In the genomic region with DNA sequence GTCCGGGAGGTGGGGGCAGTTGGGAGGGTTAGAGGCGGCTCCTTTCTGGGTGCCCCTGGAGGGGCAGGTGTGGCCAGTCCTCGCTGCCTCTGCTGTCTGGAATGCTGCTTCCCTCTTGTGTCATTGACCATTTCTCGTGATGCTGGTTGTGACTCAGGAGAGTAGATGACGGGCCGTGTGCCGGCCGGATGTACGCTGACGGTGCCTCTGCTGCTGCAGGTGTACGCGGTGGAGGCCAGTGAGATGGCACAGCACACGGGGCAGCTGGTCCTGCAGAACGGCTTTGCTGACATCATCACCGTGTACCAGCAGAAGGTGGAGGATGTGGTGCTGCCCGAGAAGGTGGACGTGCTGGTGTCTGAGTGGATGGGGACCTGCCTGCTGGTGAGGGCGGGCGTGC, we compare ENCODE assay signal across 21 cellular contexts. TPM values are rescaled to one million over a fixed set of nuclear protein-coding genes. Genes with fewer than 3 reads are reported as not detected.
A peak's percentile ranks its signal among the peaks of the same experiment; 100 is the strongest.
DNase-seq lines count a peak whose midpoint lies in the region; ATAC-seq and TF ChIP-seq lines count a peak whose summit lies in the region.
"Had no signal": no experiment of that assay in that cellular context is flagged by ENCODE, and none has a peak within 500 bp of the region (broad histone marks: within the 10 kb centered on the region; RNA-seq: fewer than 3 reads in every experiment).

No MANE protein-coding gene starts in this region.

- 95 to 98% (median 96%) methylated on average over 13 to 19 of the region's 19 CpGs for WGBS in spleen, 5 donors

- H3K36me3 Mint-ChIP-seq in CD4-positive, alpha-beta T cell (ENCODE audit: low read depth): peaks cover 99% of the 10 kb centered on the region
- peaks cover 97% of the 10 kb centered on the region for H3K36me3 Mint-ChIP-seq in CD8-positive, alpha-beta T cell
- H3K36me3 Mint-ChIP-seq in naive thymus-derived CD8-positive, alpha-beta T cell: peaks cover 25 to 99% (median 82%) of the 10 kb centered on the region in 3 donors
- peaks cover 58% of the 10 kb centered on the region for H3K36me3 Mint-ChIP-seq in type B pancreatic cell

- H3K27me3 ChIP-seq in CD4-positive, alpha-beta T cell (ENCODE audit: control insufficient read depth, insufficient read depth, low read length): no peaks in the 10 kb centered on the region
- H3K27me3 ChIP-seq in CD8-positive, alpha-beta T cell (ENCODE audit: insufficient read depth, low read length): no peaks in the 10 kb centered on the region
- no peaks in the 10 kb centered on the region for H3K27me3 ChIP-seq in spleen (replicated peaks in 1 of 7)

- H3K4me1 Mint-ChIP-seq in CD4-positive, alpha-beta T cell (ENCODE audit: low read depth): peaks cover 52% of the 10 kb centered on the region
- peaks cover 49% of the 10 kb centered on the region for H3K4me1 Mint-ChIP-seq in CD8-positive, alpha-beta T cell (ENCODE audit: low read depth)
- H3K4me1 Mint-ChIP-seq in naive thymus-derived CD8-positive, alpha-beta T cell: peaks cover 20 to 75% (median 57%) of the 10 kb centered on the region in 4 donors
- no peaks in the 10 kb centered on the region for H3K4me1 Mint-ChIP-seq in type B pancreatic cell (ENCODE audit: unreplicated experiment)

- H3K4me3 ChIP-seq in CD8-positive, alpha-beta T cell (ENCODE audit: low read depth, low read length): no peak overlapping the region
- H3K4me3 ChIP-seq in spleen: no peak overlapping the region
- H3K4me3 ChIP-seq: A549 had no signal

- TF ChIP-seq CTCF in CD4-positive, alpha-beta T cell (IDR thresholded peaks at IDR 0.05): no peak
- TF ChIP-seq CTCF in CD8-positive, alpha-beta T cell (IDR thresholded peaks at IDR 0.05): no peak
- TF ChIP-seq CTCF in spleen (IDR thresholded peaks at IDR 0.05 in 8 of 11, conservative IDR thresholded peaks at IDR 0.05 in 3 of 11) (no peak), type B pancreatic cell (conservative IDR thresholded peaks at IDR 0.05) (no peak)

- peaks cover 30% of the 10 kb centered on the region for H3K4me1 ChIP-seq in CD8-positive, alpha-beta T cell (ENCODE audit: insufficient read depth, low read length)
- peaks cover 0 to 13% (median 0%) of the 10 kb centered on the region in 6 donors for H3K4me1 ChIP-seq in spleen
- H3K4me1 ChIP-seq: A549 had no signal

- H3K27me3 Mint-ChIP-seq in CD4-positive, alpha-beta T cell: no peaks in the 10 kb centered on the region
- no peaks in the 10 kb centered on the region for H3K27me3 Mint-ChIP-seq in CD8-positive, alpha-beta T cell (ENCODE audit: low read depth)
- H3K27me3 Mint-ChIP-seq in naive thymus-derived CD8-positive, alpha-beta T cell: no peaks in the 10 kb centered on the region
- no peaks in the 10 kb centered on the region for H3K27me3 Mint-ChIP-seq in type B pancreatic cell
- H3K27me3 Mint-ChIP-seq: CD4-positive, alpha-beta memory T cell; IgD-negative memory B cell had no signal

- DNase-seq in CD4-positive, alpha-beta T cell: no peak
- no peak for DNase-seq in CD8-positive, alpha-beta T cell
- no peak for DNase-seq in naive thymus-derived CD8-positive, alpha-beta T cell
- DNase-seq in spleen: peak; percentile 58
- DNase-seq in SHP77 (lab: John Stamatoyannopoulos, UW): no peak
- DNase-seq in A172 (ENCODE audit: low spot score): no peak
- no peak for DNase-seq in type B pancreatic cell (ENCODE audit: extremely low spot score, unreplicated experiment)
- DNase-seq: AML-193; Calu3; CD4-positive, alpha-beta memory T cell; DMS79 treated with DMSO at 0.1 percent for 48 hours; GF-D8; GOT3; H7; HFFc6 had no signal

- intact Hi-C loops in CD4-positive, alpha-beta T cell (cut with DNase I, micrococcal nuclease): no loop called here
- intact Hi-C loops in CD8-positive, alpha-beta T cell (cut with DNase I, micrococcal nuclease): no loop called here
- intact Hi-C loops in spleen (cut with DNase I; ENCODE audit: low total_unique reads): no loop called here

- peaks cover 2% of the 10 kb centered on the region for H3K9me3 Mint-ChIP-seq in CD4-positive, alpha-beta T cell
- peaks cover 2% of the 10 kb centered on the region for H3K9me3 Mint-ChIP-seq in CD8-positive, alpha-beta T cell
- H3K9me3 Mint-ChIP-seq in naive thymus-derived CD8-positive, alpha-beta T cell: peaks cover 0 to 10% (median 6%) of the 10 kb centered on the region in 9 donors
- H3K9me3 Mint-ChIP-seq in type B pancreatic cell: no peaks in the 10 kb centered on the region

- peaks cover 87% of the 10 kb centered on the region for H3K36me3 ChIP-seq in CD8-positive, alpha-beta T cell (ENCODE audit: insufficient read depth, low read length)
- peaks cover 16 to 100% (median 97%) of the 10 kb centered on the region in 6 donors for H3K36me3 ChIP-seq in spleen

- H3K27ac Mint-ChIP-seq in CD4-positive, alpha-beta T cell: peak overlapping the region; percentile 59
- H3K27ac Mint-ChIP-seq in CD8-positive, alpha-beta T cell: peak overlapping the region; percentile 45
- peak overlapping the region in 7 of 10 donors; percentile 34 to 89 (median 76) for H3K27ac Mint-ChIP-seq in naive thymus-derived CD8-positive, alpha-beta T cell
- no peak overlapping the region for H3K27ac Mint-ChIP-seq in type B pancreatic cell
- H3K27ac Mint-ChIP-seq: IgD-negative memory B cell had no signal

- POLR2A ChIA-PET in CD4-positive, alpha-beta T cell (lab: Charles Lee): no interaction called here
- POLR2A ChIA-PET in CD8-positive, alpha-beta T cell (lab: Charles Lee): no interaction called here
- POLR2A ChIA-PET in naive thymus-derived CD8-positive, alpha-beta T cell (lab: Charles Lee): interaction anchor here (1.7 kb wide), 1 partner anchor 13 kb away, joined by 3 read pairs; no protein-coding TSS in a partner anchor

- H3K9me3 ChIP-seq in CD4-positive, alpha-beta T cell (ENCODE audit: control insufficient read depth, low read length): peaks cover 3% of the 10 kb centered on the region
- H3K9me3 ChIP-seq in CD8-positive, alpha-beta T cell (ENCODE audit: low read length): no peaks in the 10 kb centered on the region
- H3K9me3 ChIP-seq in spleen: peaks cover 0 to 11% (median 6%) of the 10 kb centered on the region in 8 donors

- TF ChIP-seq POLR2A in spleen (IDR thresholded peaks at IDR 0.05): no peak

- no peak overlapping the region for H3K4me3 Mint-ChIP-seq in CD4-positive, alpha-beta T cell
- H3K4me3 Mint-ChIP-seq in CD8-positive, alpha-beta T cell: no peak overlapping the region
- no peak overlapping the region for H3K4me3 Mint-ChIP-seq in naive thymus-derived CD8-positive, alpha-beta T cell
- H3K4me3 Mint-ChIP-seq in type B pancreatic cell: no peak overlapping the region
- H3K4me3 Mint-ChIP-seq: CD4-positive, alpha-beta memory T cell; HFFc6; IgD-negative memory B cell had no signal

- no peak overlapping the region for H3K27ac ChIP-seq in CD4-positive, alpha-beta T cell (ENCODE audit: low read depth, low read length)
- H3K27ac ChIP-seq in CD8-positive, alpha-beta T cell (ENCODE audit: low read depth, low read length): no peak overlapping the region
- H3K27ac ChIP-seq in spleen: no peak overlapping the region
- H3K27ac ChIP-seq: A549, C4-2B had no signal

- ATAC-seq in CD4-positive, alpha-beta T cell (ENCODE audit: poor library complexity): no peak
- ATAC-seq in CD8-positive, alpha-beta T cell: no peak
- no peak for ATAC-seq in naive thymus-derived CD8-positive, alpha-beta T cell
- ATAC-seq: A549, HCT116, HepG2 had no signal

- CTCF ChIA-PET in CD4-positive, alpha-beta T cell (lab: Charles Lee): no interaction called here
- CTCF ChIA-PET in CD8-positive, alpha-beta T cell (lab: Charles Lee): no interaction called here

RNA-seq across cellular contexts. Expression of a gene that starts 13.9 kb away (rescaled TPM):
- total RNA-seq in CD4-positive, alpha-beta T cell: 100 to 1,000 TPM in 1 of 2 experiments, 10 to 100 TPM in 1; 97.1 to 101 TPM
- 10 to 100 TPM; 78.8 to 78.9 TPM for total RNA-seq in CD8-positive, alpha-beta T cell
- total RNA-seq in naive thymus-derived CD8-positive, alpha-beta T cell: 100 to 1,000 TPM; 369 to 376 TPM
- 100 to 1,000 TPM; 358 to 485 (median 396) TPM for polyA plus RNA-seq in naive thymus-derived CD8-positive, alpha-beta T cell
- total RNA-seq in spleen: 100 to 1,000 TPM in 6 of 7 donors, 10 to 100 TPM in 1; 92.4 to 129 (median 115) TPM
- 10 to 100 TPM; 57.8 to 75.5 (median 58.1) TPM for polyA plus RNA-seq in spleen
- total RNA-seq in A172 (2014; rRNA removed; shearing (Covaris generic)): 118 and 130 TPM in 2 replicates
- 63.4 and 74.8 TPM in 2 replicates for total RNA-seq in type B pancreatic cell (ENCODE audit: low replicate concordance)

RNA-seq across cellular contexts. Expression of a gene that starts 44.5 kb away (rescaled TPM):
- total RNA-seq in CD4-positive, alpha-beta T cell: under 1 TPM; 0.47 to 0.52 TPM
- 10 to 100 TPM; 26.9 to 27.1 TPM for total RNA-seq in CD8-positive, alpha-beta T cell
- 10 to 100 TPM; 73.4 to 73.5 TPM for total RNA-seq in naive thymus-derived CD8-positive, alpha-beta T cell
- 100 to 1,000 TPM in 2 of 3 donors, 10 to 100 TPM in 1; 92.4 to 271 (median 227) TPM for polyA plus RNA-seq in naive thymus-derived CD8-positive, alpha-beta T cell
- 10 to 100 TPM; 10.9 to 45.7 (median 21.8) TPM for total RNA-seq in spleen
- 10 to 100 TPM in 2 of 3 donors, 1 to 10 TPM in 1; 9.7 to 46.0 (median 14.2) TPM for polyA plus RNA-seq in spleen
- total RNA-seq in A172 (2014; rRNA removed; shearing (Covaris generic)): not detected in 2 replicates
- 5.5 TPM in 1 of 2 replicates, not detected in the other for total RNA-seq in type B pancreatic cell (ENCODE audit: low replicate concordance)
- total RNA-seq: Calu3; CD4-positive, alpha-beta memory T cell; HepG2; HFFc6 had no signal
- polyA plus RNA-seq: A549, BJ, HepG2 had no signal
